16 cellular contexts compared by ENCODE assay signal in genomic region chr2:19122220-19122619, GRCh38.
DNase-seq lines count a peak whose midpoint lies in the region; ATAC-seq and TF ChIP-seq lines count a peak whose summit lies in the region.
"Had no signal": no experiment of that assay in that cellular context is flagged by ENCODE, and none has a peak within 500 bp of the region (broad histone marks: within the 10 kb centered on the region; RNA-seq: fewer than 3 reads in every experiment).

No MANE protein-coding gene starts in this region.

- H3K9me3 Mint-ChIP-seq in MCF 10A (ENCODE audit: unreplicated experiment) = peaks cover 5% of the 10 kb centered on the region

- H3K4me3 ChIP-seq in left ventricle myocardium inferior (no peak overlapping the region), heart left ventricle (no peak overlapping the region)
- H3K4me3 ChIP-seq: BLaER1, GM23338 had no signal

- H3K27me3 Mint-ChIP-seq in MCF 10A (ENCODE audit: insufficient read depth, unreplicated experiment) = no peaks in the 10 kb centered on the region
- H3K27me3 Mint-ChIP-seq: CD8-positive, alpha-beta memory T cell had no signal

- no peak for TF ChIP-seq CTCF in left ventricle myocardium inferior (IDR thresholded peaks at IDR 0.05; ENCODE audit: borderline replicate concordance)
- TF ChIP-seq CTCF in heart left ventricle (IDR thresholded peaks at IDR 0.05) = no peak
- no peak for TF ChIP-seq CTCF in MCF 10A (IDR thresholded peaks at IDR 0.05; ENCODE audit: unreplicated experiment)

- H3K4me3 Mint-ChIP-seq in MCF 10A (ENCODE audit: unreplicated experiment) = no peak overlapping the region
- H3K4me3 Mint-ChIP-seq: CD8-positive, alpha-beta memory T cell; GM23338 had no signal

- WGBS in heart left ventricle, 4 donors = 89 to 94% (median 93%) methylated on average over 1 of the region's 1 CpG

- H3K27ac ChIP-seq in left ventricle myocardium inferior (replicated peaks) (peak overlapping the region; percentile 37), heart left ventricle (no peak overlapping the region), substantia nigra (ENCODE audit: low read depth, low read length, poor library complexity, severe bottlenecking) (no peak overlapping the region)
- H3K27ac ChIP-seq: 22Rv1, BLaER1 had no signal

- POLR2A ChIA-PET in MCF 10A (lab: Yijun Ruan, JAX) = interaction anchor here (1.3 to 2.3 kb wide), 5 partner anchors 9 to 225 kb away, joined by 3 to 9 read pairs (median 5); no protein-coding TSS in a partner anchor

- H3K36me3 ChIP-seq in left ventricle myocardium inferior (no peaks in the 10 kb centered on the region), heart left ventricle (no peaks in the 10 kb centered on the region)
- H3K36me3 ChIP-seq: BLaER1 had no signal

- H3K27ac Mint-ChIP-seq in MCF 10A (ENCODE audit: low read depth, unreplicated experiment) = peak overlapping the region; percentile 42
- H3K27ac Mint-ChIP-seq: CD8-positive, alpha-beta memory T cell; GM23338 had no signal

- intact Hi-C loops in left ventricle myocardium inferior (cut with micrococcal nuclease) (no loop called here), heart left ventricle (cut with DNase I) (no loop called here), MCF 10A (cut with micrococcal nuclease) (no loop called here)

- no peak for TF ChIP-seq POLR2A in heart left ventricle (IDR thresholded peaks at IDR 0.05)

- no peak for DNase-seq in left ventricle myocardium inferior
- no peak for DNase-seq in heart left ventricle
- DNase-seq in MCF 10A (ENCODE audit: unreplicated experiment) = no peak
- DNase-seq in substantia nigra (lab: John Stamatoyannopoulos, UW) = no peak
- no peak for DNase-seq in DMS79 treated with DMSO at 0.1 percent for 48 hours (lab: John Stamatoyannopoulos, UW)
- no peak for DNase-seq in GM03348 (ENCODE audit: low spot score)
- DNase-seq: AML-193; Caco-2; CD8-positive, alpha-beta memory T cell; GF-D8; H7 had no signal

- H3K27me3 ChIP-seq in left ventricle myocardium inferior (ENCODE audit: low read depth) = no peaks in the 10 kb centered on the region
- H3K27me3 ChIP-seq in heart left ventricle = no peaks in the 10 kb centered on the region
- H3K27me3 ChIP-seq: BLaER1 had no signal

- H3K36me3 Mint-ChIP-seq in MCF 10A (ENCODE audit: insufficient read depth, unreplicated experiment) = peaks cover 12% of the 10 kb centered on the region

- CTCF ChIA-PET in MCF 10A (lab: Yijun Ruan, JAX) = no interaction called here

- H3K4me1 Mint-ChIP-seq in MCF 10A (ENCODE audit: insufficient read depth, unreplicated experiment) = peaks cover 39% of the 10 kb centered on the region
- H3K4me1 Mint-ChIP-seq: CD8-positive, alpha-beta memory T cell; GM23338 had no signal

- no peaks in the 10 kb centered on the region for H3K4me1 ChIP-seq in left ventricle myocardium inferior
- H3K4me1 ChIP-seq in heart left ventricle = peaks cover 0 to 11% (median 0%) of the 10 kb centered on the region in 12 donors
- H3K4me1 ChIP-seq: BLaER1 had no signal

- no peaks in the 10 kb centered on the region for H3K9me3 ChIP-seq in left ventricle myocardium inferior (replicated peaks)
- H3K9me3 ChIP-seq in heart left ventricle = no peaks in the 10 kb centered on the region
- H3K9me3 ChIP-seq: Caco-2 had no signal

- no peak for ATAC-seq in heart left ventricle
- peak; percentile 68 for ATAC-seq in HG02938 (IDR thresholded peaks at IDR 0.05; ENCODE audit: unreplicated experiment)
- no peak for ATAC-seq in GM19351 (IDR thresholded peaks at IDR 0.05; ENCODE audit: unreplicated experiment)
- ATAC-seq: GM23338 had no signal

- BruUV-seq in MCF 10A (replicated peaks; lab: Mats Ljungman, UMichigan) = no TSS peak
